In genomic region chr17:36463916-36464764, GRCh38 we compare ENCODE assay signal across 1 cellular context.
TF ChIP-seq lines count a peak whose summit lies in the region.

No MANE protein-coding gene starts in this region.

TF ChIP-seq in WTC11, 78 proteins besides CTCF, POLR2A, EP300 and RAD21 (continued from another document):
- TF ChIP-seq ZNF281 (CRISPR knock-in tag; IDR thresholded peaks at IDR 0.05) (0 out of 2 replicates have a peak, but pooled peaks have one; percentile 37), FOXP1 (CRISPR knock-in tag; IDR thresholded peaks at IDR 0.05; ENCODE audit: borderline replicate concordance) (peak; percentile 73; the same call in 1 of the 2 replicates), JAZF1 (CRISPR knock-in tag; IDR thresholded peaks at IDR 0.05) (no peak), TP53 (CRISPR knock-in tag; IDR thresholded peaks at IDR 0.05) (peak; percentile 92), ZNF317 (CRISPR knock-in tag; IDR thresholded peaks at IDR 0.05; ENCODE audit: borderline replicate concordance, low read depth) (no peak), ESRRA (CRISPR knock-in tag; IDR thresholded peaks at IDR 0.05; ENCODE audit: borderline replicate concordance) (peak; percentile 74; the same call in 1 of the 2 replicates), FOXP4 (CRISPR knock-in tag; IDR thresholded peaks at IDR 0.05) (peak; percentile 95), NFE2L1 (CRISPR knock-in tag; IDR thresholded peaks at IDR 0.05) (peak; percentile 60; the same call in 1 of the 2 replicates), ZBTB21 (CRISPR knock-in tag; IDR thresholded peaks at IDR 0.05; ENCODE audit: borderline replicate concordance) (peak; percentile 78; the same call in 1 of the 2 replicates), JUN (CRISPR knock-in tag; IDR thresholded peaks at IDR 0.05) (peak; percentile 90; the same call in 1 of the 2 replicates), NFYB (CRISPR knock-in tag; conservative IDR thresholded peaks at IDR 0.05; ENCODE audit: low read depth) (0 out of 2 replicates have a peak, but pooled peaks have one; percentile 8), GRHL2 (CRISPR knock-in tag; IDR thresholded peaks at IDR 0.05; ENCODE audit: insufficient replicate concordance, severe bottlenecking) (no peak), NR1H2 (CRISPR knock-in tag; IDR thresholded peaks at IDR 0.05) (no peak), SP1 (CRISPR knock-in tag; conservative IDR thresholded peaks at IDR 0.05) (no peak), ATF1 (CRISPR knock-in tag; IDR thresholded peaks at IDR 0.05) (peak; percentile 83; the same call in 1 of the 2 replicates), ETV6 (CRISPR knock-in tag; IDR thresholded peaks at IDR 0.05) (peak; percentile 85; the same call in 1 of the 2 replicates), IRF2 (CRISPR knock-in tag; IDR thresholded peaks at IDR 0.05; ENCODE audit: borderline replicate concordance, low read depth) (no peak), SMAD4 (CRISPR knock-in tag; IDR thresholded peaks at IDR 0.05) (peak; percentile 81), USF1 (CRISPR knock-in tag; IDR thresholded peaks at IDR 0.05) (0 out of 2 replicates have a peak, but pooled peaks have one; percentile 51), ZNF121 (CRISPR knock-in tag; IDR thresholded peaks at IDR 0.05) (peak; percentile 82), FOXK1 (CRISPR knock-in tag; IDR thresholded peaks at IDR 0.05) (peak; percentile 90), CDX4 (CRISPR knock-in tag; IDR thresholded peaks at IDR 0.05; ENCODE audit: borderline replicate concordance) (no peak), CREM (CRISPR knock-in tag; IDR thresholded peaks at IDR 0.05) (peak; percentile 73; the same call in 1 of the 2 replicates), AFF4 (CRISPR knock-in tag; IDR thresholded peaks at IDR 0.05; ENCODE audit: borderline replicate concordance) (no peak), PRDM15 (CRISPR knock-in tag; IDR thresholded peaks at IDR 0.05) (peak; percentile 83), IRF1 (CRISPR knock-in tag; IDR thresholded peaks at IDR 0.05) (peak; percentile 84; the same call in 1 of the 2 replicates), RORB (CRISPR knock-in tag; IDR thresholded peaks at IDR 0.05) (no peak), PREB (CRISPR knock-in tag; IDR thresholded peaks at IDR 0.05; ENCODE audit: borderline replicate concordance) (no peak), MYBL2 (CRISPR knock-in tag; IDR thresholded peaks at IDR 0.05) (peak; percentile 55; the same call in 1 of the 2 replicates), TEAD4 (CRISPR knock-in tag; IDR thresholded peaks at IDR 0.05) (peak; percentile 64; the same call in 1 of the 2 replicates), ZNF219 (CRISPR knock-in tag; IDR thresholded peaks at IDR 0.05; ENCODE audit: borderline replicate concordance) (0 out of 2 replicates have a peak, but pooled peaks have one; percentile 59), TEAD1 (CRISPR knock-in tag; IDR thresholded peaks at IDR 0.05) (peak; percentile 82; the same call in 1 of the 2 replicates), MAX (CRISPR knock-in tag; IDR thresholded peaks at IDR 0.05) (peak; percentile 71), TCF7 (CRISPR knock-in tag; IDR thresholded peaks at IDR 0.05; ENCODE audit: low read depth) (0 out of 2 replicates have a peak, but pooled peaks have one; percentile 91), CREB1 (CRISPR knock-in tag; IDR thresholded peaks at IDR 0.05) (no peak; the same call in 1 of the 2 replicates)
